ENCODE assay signal across 21 cellular contexts in genomic region chr3:11532865-11533490, GRCh38.
DNase-seq lines count a peak whose midpoint lies in the region; TF ChIP-seq lines count a peak whose summit lies in the region.
"Had no signal": no experiment of that assay in that cellular context is flagged by ENCODE, and none has a peak within 500 bp of the region (broad histone marks: within the 10 kb centered on the region; RNA-seq: fewer than 3 reads in every experiment).

No MANE protein-coding gene starts in this region.

- H3K4me1 Mint-ChIP-seq in brain = peaks cover 51% of the 10 kb centered on the region
- no peaks in the 10 kb centered on the region for H3K4me1 Mint-ChIP-seq in T-helper 2 cell treated with Interferon-gamma antibody and Interleukin-4, amounts not matched to agents 5 μg/mL and 100 μg/mL, for 36 hours (ENCODE audit: low read depth)
- H3K4me1 Mint-ChIP-seq: activated naive CD4-positive, alpha-beta T cell treated with anti-CD3 and anti-CD28 coated beads, Interleukin-2, amount 50 U/mL, for 24 hours had no signal

- H3K9me3 ChIP-seq in Karpas-422 (ENCODE audit: low read length) = no peaks in the 10 kb centered on the region
- H3K9me3 ChIP-seq in skeletal muscle tissue (ENCODE audit: control insufficient read depth in 3 of 3, low read length in 3 of 3) = no peaks in the 10 kb centered on the region
- no peaks in the 10 kb centered on the region for H3K9me3 ChIP-seq in smooth muscle cell (replicated peaks; ENCODE audit: low read depth)
- H3K9me3 ChIP-seq: SJSA1 had no signal

- no peak overlapping the region for H2AFZ ChIP-seq in Karpas-422 (ENCODE audit: low read length)
- no peak overlapping the region for H2AFZ ChIP-seq in smooth muscle cell (ENCODE audit: low read depth)

- H3K27ac Mint-ChIP-seq in brain = peak overlapping the region in 4 of 5 experiments; percentile 45 to 89 (median 74)
- no peak overlapping the region for H3K27ac Mint-ChIP-seq in T-helper 2 cell treated with Interferon-gamma antibody and Interleukin-4, amounts not matched to agents 5 μg/mL and 100 μg/mL, for 36 hours
- H3K27ac Mint-ChIP-seq: activated naive CD4-positive, alpha-beta T cell treated with anti-CD3 and anti-CD28 coated beads, Interleukin-2, amount 50 U/mL, for 24 hours; natural killer cell treated with Interleukin-12 subunit alpha and Interleukin-12 subunit beta and Interleukin-15 and Interleukin-18, amount 100 ng/mL, for 72 hours had no signal

- peaks cover 0 to 15% (median 0%) of the 10 kb centered on the region in 5 experiments for H3K9me3 Mint-ChIP-seq in brain
- H3K9me3 Mint-ChIP-seq in T-helper 2 cell treated with Interferon-gamma antibody and Interleukin-4, amounts not matched to agents 5 μg/mL and 100 μg/mL, for 36 hours = no peaks in the 10 kb centered on the region
- H3K9me3 Mint-ChIP-seq: activated naive CD4-positive, alpha-beta T cell treated with anti-CD3 and anti-CD28 coated beads, Interleukin-2, amount 50 U/mL, for 24 hours; natural killer cell treated with Interleukin-12 subunit alpha and Interleukin-12 subunit beta and Interleukin-15 and Interleukin-18, amount 100 ng/mL, for 72 hours had no signal

- TF ChIP-seq CTCF in brain (conservative IDR thresholded peaks at IDR 0.05) (no peak), smooth muscle cell (IDR thresholded peaks at IDR 0.05; ENCODE audit: borderline replicate concordance, insufficient read depth, poor library complexity, severe bottlenecking) (no peak)

- no peaks in the 10 kb centered on the region for H3K9me2 ChIP-seq in Karpas-422 (replicated peaks; ENCODE audit: insufficient read depth, low read length)

- H3K4me1 ChIP-seq in Karpas-422 (ENCODE audit: low read length) (peaks cover 10% of the 10 kb centered on the region), skeletal muscle tissue (ENCODE audit: control insufficient read depth in 3 of 3, insufficient read depth in 3 of 3, low read length in 3 of 3) (peaks cover 13 to 18% (median 16%) of the 10 kb centered on the region in 3 donors), smooth muscle cell (ENCODE audit: low read depth) (peaks cover 15% of the 10 kb centered on the region)

- H3K9ac ChIP-seq in Karpas-422 (ENCODE audit: low read length) (no peak overlapping the region), skeletal muscle tissue (ENCODE audit: low read depth in 1 of 3, low read length in 3 of 3) (no peak overlapping the region), smooth muscle cell (ENCODE audit: low read depth) (no peak overlapping the region)

- H3K79me2 ChIP-seq in Karpas-422 (ENCODE audit: low read length) (no peaks in the 10 kb centered on the region), smooth muscle cell (ENCODE audit: low read depth) (no peaks in the 10 kb centered on the region)

- peak overlapping the region in 2 of 5 experiments; percentile 13 to 35 for H3K4me3 Mint-ChIP-seq in brain
- H3K4me3 Mint-ChIP-seq in T-helper 2 cell treated with Interferon-gamma antibody and Interleukin-4, amounts not matched to agents 5 μg/mL and 100 μg/mL, for 36 hours = no peak overlapping the region
- H3K4me3 Mint-ChIP-seq: activated CD4-positive, alpha-beta T cell treated with anti-CD3 and anti-CD28 coated beads, Interleukin-2, amount 10 ng/mL, durations not matched to agents 7 days and 5 days; activated naive CD4-positive, alpha-beta T cell treated with anti-CD3 and anti-CD28 coated beads, Interleukin-2, amount 50 U/mL, for 24 hours; natural killer cell treated with Interleukin-12 subunit alpha and Interleukin-12 subunit beta and Interleukin-15 and Interleukin-18, amount 100 ng/mL, for 72 hours had no signal

- H4K20me1 ChIP-seq in Karpas-422 (ENCODE audit: insufficient read depth, low read depth, low read length) (no peaks in the 10 kb centered on the region), smooth muscle cell (ENCODE audit: low read depth) (no peaks in the 10 kb centered on the region)

- DNase-seq in Karpas-422 (no peak), kidney glomerular epithelial cell (lab: John Stamatoyannopoulos, UW) (peak; percentile 44), iPS-NIHi11 (ENCODE audit: low spot score) (no peak), smooth muscle cell (lab: John Stamatoyannopoulos, UW; ENCODE audit: unreplicated experiment) (no peak), NCI-H2107 (lab: John Stamatoyannopoulos, UW) (no peak)
- no peak for DNase-seq in T-helper 2 cell treated with Interferon-gamma antibody and Interleukin-4, amounts not matched to agents 5 μg/mL and 100 μg/mL, for 36 hours (ENCODE audit: low spot score)
- DNase-seq: activated CD4-positive, alpha-beta T cell treated with anti-CD3 and anti-CD28 coated beads, Interleukin-2, amount 10 ng/mL, durations not matched to agents 7 days and 5 days; AML-193; effector memory CD4-positive, alpha-beta T cell; foreskin melanocyte; HCEC 1CT; MM.1S; NCI-H187 treated with DMSO at 0.1 percent for 48 hours; NCI-H524; OCI-M1; retina had no signal

- H3K4me2 ChIP-seq in Karpas-422 (ENCODE audit: low read depth, low read length, poor library complexity, severe bottlenecking) (no peak overlapping the region), smooth muscle cell (no peak overlapping the region)

- peaks cover 19% of the 10 kb centered on the region for H3K36me3 Mint-ChIP-seq in brain
- peaks cover 3% of the 10 kb centered on the region for H3K36me3 Mint-ChIP-seq in T-helper 2 cell treated with Interferon-gamma antibody and Interleukin-4, amounts not matched to agents 5 μg/mL and 100 μg/mL, for 36 hours (ENCODE audit: low read depth)
- H3K36me3 Mint-ChIP-seq: activated naive CD4-positive, alpha-beta T cell treated with anti-CD3 and anti-CD28 coated beads, Interleukin-2, amount 50 U/mL, for 24 hours had no signal

- H3K4me3 ChIP-seq in Karpas-422 (ENCODE audit: low read length) = no peak overlapping the region
- no peak overlapping the region for H3K4me3 ChIP-seq in skeletal muscle tissue (ENCODE audit: low read length in 3 of 3)
- H3K4me3 ChIP-seq in smooth muscle cell = no peak overlapping the region
- H3K4me3 ChIP-seq: SJSA1 had no signal

- peaks cover 3% of the 10 kb centered on the region for H3K27me3 Mint-ChIP-seq in brain
- no peaks in the 10 kb centered on the region for H3K27me3 Mint-ChIP-seq in T-helper 2 cell treated with Interferon-gamma antibody and Interleukin-4, amounts not matched to agents 5 μg/mL and 100 μg/mL, for 36 hours (ENCODE audit: low read depth)
- H3K27me3 Mint-ChIP-seq: activated CD4-positive, alpha-beta T cell treated with anti-CD3 and anti-CD28 coated beads, Interleukin-2, amount 10 ng/mL, durations not matched to agents 7 days and 5 days; activated naive CD4-positive, alpha-beta T cell treated with anti-CD3 and anti-CD28 coated beads, Interleukin-2, amount 50 U/mL, for 24 hours; natural killer cell treated with Interleukin-12 subunit alpha and Interleukin-12 subunit beta and Interleukin-15 and Interleukin-18, amount 100 ng/mL, for 72 hours had no signal

- 91% methylated on average over 10 of the region's 10 CpGs for WGBS in smooth muscle cell (ENCODE audit: low lambda C conversion rate)

- H3K27me3 ChIP-seq in Karpas-422 (ENCODE audit: low read length) (no peaks in the 10 kb centered on the region), skeletal muscle tissue (ENCODE audit: control insufficient read depth in 3 of 3, insufficient read depth in 3 of 3, low read length in 3 of 3) (no peaks in the 10 kb centered on the region), smooth muscle cell (ENCODE audit: low read depth) (no peaks in the 10 kb centered on the region)
- H3K27me3 ChIP-seq: SJSA1 had no signal

- peak overlapping the region; percentile 25; the same call in 1 of the 2 replicates for H3K27ac ChIP-seq in Karpas-422 (ENCODE audit: low read length)
- peak overlapping the region; percentile 31 for H3K27ac ChIP-seq in skeletal muscle tissue (ENCODE audit: low read depth, low read length)
- H3K27ac ChIP-seq in smooth muscle cell (ENCODE audit: low read depth) = no peak overlapping the region
- H3K27ac ChIP-seq: SJSA1 had no signal

- peaks cover 8% of the 10 kb centered on the region for H3F3A ChIP-seq in smooth muscle cell (ENCODE audit: low read depth)

- H3K36me3 ChIP-seq in Karpas-422 (ENCODE audit: insufficient read depth, low read length) (peaks cover 2% of the 10 kb centered on the region; the same call in 1 of the 2 replicates), skeletal muscle tissue (ENCODE audit: control insufficient read depth in 3 of 3, insufficient read depth in 3 of 3, low read length in 3 of 3) (no peaks in the 10 kb centered on the region), smooth muscle cell (ENCODE audit: low read depth) (no peaks in the 10 kb centered on the region)
- H3K36me3 ChIP-seq: SJSA1 had no signal
